Comparison of ENCODE assay signal across 11 cellular contexts in the genomic region with DNA sequence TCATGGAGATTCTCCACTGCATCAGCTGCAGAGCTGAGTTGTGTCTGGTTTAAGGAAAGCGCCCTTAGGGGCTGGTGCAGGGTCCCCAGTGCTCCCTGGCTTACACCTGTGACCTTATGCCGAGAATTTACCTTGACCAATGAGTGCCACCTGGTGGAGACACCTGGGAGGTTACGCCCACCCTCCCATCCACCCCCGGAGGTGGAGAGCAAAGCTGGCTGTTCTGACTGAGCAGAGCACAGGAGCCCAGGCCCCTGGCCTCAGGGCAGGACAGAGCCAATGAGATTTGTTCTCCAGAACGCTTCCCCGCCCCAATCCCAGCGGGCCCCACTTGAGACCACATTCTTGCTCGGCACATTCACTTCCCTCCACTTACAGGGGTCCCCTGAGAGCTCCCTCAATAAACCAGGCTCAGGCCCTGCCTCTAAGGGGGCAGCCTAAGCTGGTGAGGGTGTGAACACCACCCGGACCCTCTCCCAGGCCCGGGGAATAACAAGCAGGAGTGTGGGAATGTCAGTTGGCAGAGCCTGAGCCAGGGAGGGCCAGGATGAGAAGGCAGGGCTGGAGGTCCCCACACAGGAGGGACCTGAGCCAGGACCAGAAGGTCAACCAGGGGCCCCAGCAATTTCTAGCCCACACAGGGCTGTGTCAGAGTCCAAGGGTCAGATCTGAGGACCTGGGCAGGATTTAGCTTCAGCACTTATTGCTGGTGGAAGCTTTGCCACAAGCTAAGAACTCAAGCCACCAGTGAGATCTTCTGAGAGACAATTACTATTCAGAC.
A peak's percentile ranks its signal among the peaks of the same experiment; 100 is the strongest.
DNase-seq lines count a peak whose midpoint lies in the region; ATAC-seq and TF ChIP-seq lines count a peak whose summit lies in the region.
"Had no signal": no experiment of that assay in that cellular context is flagged by ENCODE, and none has a peak within 500 bp of the region (broad histone marks: within the 10 kb centered on the region; RNA-seq: fewer than 3 reads in every experiment).

No MANE protein-coding gene starts in this region.

- H3K27me3 ChIP-seq in cardiac muscle cell (no peaks in the 10 kb centered on the region), heart right ventricle (peaks cover 0 to 3% (median 0%) of the 10 kb centered on the region in 7 donors), psoas muscle (ENCODE audit: insufficient read depth in 3 of 3, low read length in 2 of 3) (peaks cover 0 to 3% (median 3%) of the 10 kb centered on the region in 3 donors)

- no peaks in the 10 kb centered on the region for H3K9me3 ChIP-seq in cardiac muscle cell (ENCODE audit: low read depth)
- no peaks in the 10 kb centered on the region for H3K9me3 ChIP-seq in heart right ventricle
- no peaks in the 10 kb centered on the region for H3K9me3 ChIP-seq in psoas muscle
- H3K9me3 ChIP-seq: heart left ventricle, SJCRH30 had no signal

- no peaks in the 10 kb centered on the region for H3K4me1 Mint-ChIP-seq in osteocyte (ENCODE audit: unreplicated experiment)
- H3K4me1 Mint-ChIP-seq: activated naive CD4-positive, alpha-beta T cell treated with anti-CD3 and anti-CD28 coated beads, Interleukin-2, amount 50 U/mL, for 24 hours had no signal

- no peaks in the 10 kb centered on the region for H3K36me3 Mint-ChIP-seq in osteocyte (ENCODE audit: unreplicated experiment)
- H3K36me3 Mint-ChIP-seq: activated naive CD4-positive, alpha-beta T cell treated with anti-CD3 and anti-CD28 coated beads, Interleukin-2, amount 50 U/mL, for 24 hours had no signal

- no peaks in the 10 kb centered on the region for H3K4me1 ChIP-seq in cardiac muscle cell (ENCODE audit: low read depth)
- no peaks in the 10 kb centered on the region for H3K4me1 ChIP-seq in heart right ventricle
- H3K4me1 ChIP-seq in psoas muscle: no peaks in the 10 kb centered on the region
- H3K4me1 ChIP-seq: heart left ventricle, SJCRH30 had no signal

- ATAC-seq in heart right ventricle (no peak), psoas muscle (no peak), GM19023 (IDR thresholded peaks at IDR 0.05; ENCODE audit: unreplicated experiment) (no peak)
- ATAC-seq: heart left ventricle had no signal

- no peak overlapping the region for H3K27ac Mint-ChIP-seq in osteocyte (ENCODE audit: unreplicated experiment)
- H3K27ac Mint-ChIP-seq: activated naive CD4-positive, alpha-beta T cell treated with anti-CD3 and anti-CD28 coated beads, Interleukin-2, amount 50 U/mL, for 24 hours had no signal

- 45 to 46% methylated on average over 10 of the region's 10 CpGs for WGBS in heart right ventricle, 2 donors
- WGBS in psoas muscle, 3 donors: 51 to 57% (median 54%) methylated on average over 10 of the region's 10 CpGs

- H3K27ac ChIP-seq in cardiac muscle cell (no peak overlapping the region), heart right ventricle (no peak overlapping the region), psoas muscle (no peak overlapping the region)
- H3K27ac ChIP-seq: heart left ventricle, SJCRH30 had no signal

- H3K9me3 Mint-ChIP-seq in osteocyte (ENCODE audit: unreplicated experiment): no peaks in the 10 kb centered on the region
- H3K9me3 Mint-ChIP-seq: activated naive CD4-positive, alpha-beta T cell treated with anti-CD3 and anti-CD28 coated beads, Interleukin-2, amount 50 U/mL, for 24 hours had no signal

- DNase-seq in cardiac muscle cell (ENCODE audit: low read depth in 1 of 2, low spot score in 1 of 2): peak in 1 of 2 donors; percentile 43
- no peak for DNase-seq in heart right ventricle
- DNase-seq in NCI-H1436 treated with DMSO at 0.1 percent for 48 hours (lab: John Stamatoyannopoulos, UW): peak; percentile 12
- DNase-seq in epithelial cell of esophagus (ENCODE audit: low read depth): peak; percentile 34
- DNase-seq in activated CD8-positive, alpha-beta memory T cell treated with anti-CD3 and anti-CD28 coated beads for 24 hours: no peak
- DNase-seq in osteocyte (ENCODE audit: extremely low spot score, unreplicated experiment): no peak
- no peak for DNase-seq in psoas muscle

- H3K4me3 Mint-ChIP-seq in osteocyte (ENCODE audit: unreplicated experiment): no peak overlapping the region
- H3K4me3 Mint-ChIP-seq: activated naive CD4-positive, alpha-beta T cell treated with anti-CD3 and anti-CD28 coated beads, Interleukin-2, amount 50 U/mL, for 24 hours had no signal

- peaks cover 23% of the 10 kb centered on the region for H3K27me3 Mint-ChIP-seq in osteocyte (ENCODE audit: unreplicated experiment)

- H3K4me3 ChIP-seq in cardiac muscle cell (no peak overlapping the region), heart right ventricle (no peak overlapping the region), epithelial cell of esophagus (ENCODE audit: low read length) (no peak overlapping the region), psoas muscle (no peak overlapping the region)
- H3K4me3 ChIP-seq: heart left ventricle, SJCRH30 had no signal

- intact Hi-C loops in heart right ventricle (cut with DNase I) (no loop called here), psoas muscle (cut with DNase I) (no loop called here)

- no peaks in the 10 kb centered on the region for H3K36me3 ChIP-seq in cardiac muscle cell
- H3K36me3 ChIP-seq in heart right ventricle: no peaks in the 10 kb centered on the region
- no peaks in the 10 kb centered on the region for H3K36me3 ChIP-seq in psoas muscle (ENCODE audit: insufficient read depth in 1 of 2, low read depth in 1 of 2)
- H3K36me3 ChIP-seq: heart left ventricle, SJCRH30 had no signal

- TF ChIP-seq CTCF in cardiac muscle cell (IDR thresholded peaks at IDR 0.05; ENCODE audit: low read depth, low read length): peak; percentile 14
- TF ChIP-seq CTCF in heart right ventricle (IDR thresholded peaks at IDR 0.05): peak in 2 of 9 donors; percentile 12 to 16
- TF ChIP-seq CTCF in epithelial cell of esophagus (IDR thresholded peaks at IDR 0.05; ENCODE audit: insufficient read depth, low read depth, low read length, missing control alignments): peak; percentile 42
- no peak for TF ChIP-seq CTCF in osteocyte (IDR thresholded peaks at IDR 0.05)
- TF ChIP-seq CTCF in psoas muscle (IDR thresholded peaks at IDR 0.05): no peak

Comparison
In these comparisons a context has a peak if more than half of its experiments do, and no peak if none do; other contexts are left out.
1. DNase-seq: peak in NCI-H1436 treated with DMSO at 0.1 percent for 48 hours (single experiment) and epithelial cell of esophagus (single experiment); none in heart right ventricle (0 of 2), activated CD8-positive, alpha-beta memory T cell treated with anti-CD3 and anti-CD28 coated beads for 24 hours (single experiment), osteocyte (single experiment) and psoas muscle (0 of 2).
2. CTCF ChIP-seq: peak in cardiac muscle cell (single experiment) and epithelial cell of esophagus (single experiment); none in osteocyte (single experiment) and psoas muscle (single experiment).